ENCODE assay signal across 8 cellular contexts in the genomic region with DNA sequence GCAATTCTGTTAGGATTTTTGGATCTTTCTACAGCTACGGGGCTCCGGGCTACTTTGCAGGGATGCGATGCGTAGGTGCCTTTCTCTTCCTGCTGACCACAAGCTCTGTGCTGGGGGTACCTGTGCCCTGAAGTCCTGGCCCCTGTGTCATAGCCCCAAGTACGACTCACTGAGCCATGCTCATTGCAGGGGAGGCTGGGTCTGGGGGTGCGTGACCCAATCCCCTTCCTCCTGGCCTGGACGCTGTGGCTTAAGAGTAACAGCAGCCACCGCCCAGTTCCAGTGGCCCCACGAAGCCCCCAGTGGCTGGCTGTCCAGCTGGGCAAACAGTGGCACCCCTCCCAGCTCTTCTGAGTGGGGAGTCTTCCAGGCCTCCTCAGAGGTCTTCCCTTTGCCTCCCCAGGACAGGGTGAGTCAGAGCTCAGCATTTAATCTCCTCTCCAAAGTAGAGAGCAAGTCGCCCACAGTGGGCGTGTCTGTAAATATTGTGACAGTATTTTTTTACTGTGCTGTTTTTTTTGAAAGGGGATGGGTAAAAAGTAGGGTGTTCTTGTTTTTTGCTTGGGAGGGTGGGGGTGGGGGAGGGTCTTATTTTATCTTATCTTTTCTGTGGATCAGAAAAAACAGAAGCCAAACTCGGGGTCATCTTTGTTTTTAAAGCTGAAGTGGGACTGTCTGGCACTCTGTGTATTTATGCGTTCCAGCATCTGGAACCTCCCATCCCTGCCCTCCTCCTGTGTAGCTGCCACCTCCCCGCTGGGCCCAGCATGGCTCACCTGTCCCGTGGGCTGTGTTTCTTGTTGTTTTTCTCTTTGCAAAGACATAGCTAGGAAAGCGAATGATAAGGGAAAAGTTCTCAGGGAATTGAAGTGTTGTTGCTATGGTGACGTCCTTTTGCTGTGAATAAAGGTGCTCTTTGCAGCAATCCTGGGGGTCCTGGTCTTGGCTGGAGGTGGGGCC. TPM values are rescaled to one million over a fixed set of nuclear protein-coding genes. Genes with fewer than 3 reads are reported as not detected.
A peak's percentile ranks its signal among the peaks of the same experiment; 100 is the strongest.
DNase-seq lines count a peak whose midpoint lies in the region; ATAC-seq and TF ChIP-seq lines count a peak whose summit lies in the region.

No MANE protein-coding gene starts in this region.

- H3K36me3 ChIP-seq in SK-N-SH (replicated peaks in 1 of 2; ENCODE audit: control insufficient read depth in 1 of 2, insufficient read depth in 2 of 2, low read length in 1 of 2) (peaks cover 6 to 7% of the 10 kb centered on the region in 2 experiments), mammary epithelial cell (ENCODE audit: insufficient read depth, low read length) (peaks cover 4% of the 10 kb centered on the region)

- H3K27ac ChIP-seq in SK-N-SH (ENCODE audit: low read depth in 2 of 2, low read length in 1 of 2) (peak overlapping the region in 1 of 2 experiments; percentile 53; a peak in 3 of 4 replicates), mammary epithelial cell (ENCODE audit: insufficient read depth, low read depth, low read length) (no peak overlapping the region)

- DNase-seq in activated gamma-delta T cell treated with Interleukin-2 at 50 U/mL for 16 hours, result peak; percentile 67
- DNase-seq in activated gamma-delta T cell (lab: John Stamatoyannopoulos, UW), result no peak
- DNase-seq in SK-N-SH, result no peak
- peak; percentile 52 for DNase-seq in mammary epithelial cell
- DNase-seq in neural crest cell (ENCODE audit: low read depth, low spot score), result no peak
- no peak for DNase-seq in omental fat pad (ENCODE audit: low spot score)
- DNase-seq in Ammon's horn (ENCODE audit: low spot score), result no peak

- peak in 1 of 2 experiments; percentile 39; a peak in 1 of 4 replicates for TF ChIP-seq EP300 in SK-N-SH (IDR thresholded peaks at IDR 0.05; ENCODE audit: borderline replicate concordance in 1 of 2, low read depth in 1 of 2, low read length in 1 of 2)

- H3K27me3 ChIP-seq in SK-N-SH (ENCODE audit: insufficient read depth) (no peaks in the 10 kb centered on the region), mammary epithelial cell (ENCODE audit: insufficient read depth, low read length) (no peaks in the 10 kb centered on the region)

- H3F3A ChIP-seq in SK-N-SH (replicated peaks; ENCODE audit: insufficient read depth), result peaks cover 47% of the 10 kb centered on the region

- TF ChIP-seq RAD21 in SK-N-SH (IDR thresholded peaks at IDR 0.05; ENCODE audit: low read length), result no peak

- H4K20me1 ChIP-seq in SK-N-SH (ENCODE audit: insufficient read depth) (no peaks in the 10 kb centered on the region), mammary epithelial cell (ENCODE audit: insufficient read depth, low read length) (no peaks in the 10 kb centered on the region)

- H3K9ac ChIP-seq in SK-N-SH, result peak overlapping the region; percentile 15; the same call in 1 of the 2 replicates
- H3K9ac ChIP-seq in mammary epithelial cell (ENCODE audit: insufficient read depth, low read length), result no peak overlapping the region

- H3K36me3 Mint-ChIP-seq in neural crest cell (ENCODE audit: low read depth), result peaks cover 2% of the 10 kb centered on the region

- intact Hi-C loops in mammary epithelial cell (cut with micrococcal nuclease), result no loop called here

- TF ChIP-seq CTCF in SK-N-SH (IDR thresholded peaks at IDR 0.05) (no peak), mammary epithelial cell (conservative IDR thresholded peaks at IDR 0.05 in 1 of 2, IDR thresholded peaks at IDR 0.05 in 1 of 2; ENCODE audit: extremely low read depth in 1 of 2, insufficient read depth in 1 of 2, low read depth in 1 of 2, low read length in 2 of 2) (no peak), neural crest cell (conservative IDR thresholded peaks at IDR 0.05) (no peak), omental fat pad (IDR thresholded peaks at IDR 0.05) (no peak)

- H2AFZ ChIP-seq in SK-N-SH (ENCODE audit: low read depth) (no peak overlapping the region), mammary epithelial cell (ENCODE audit: low read depth, low read length) (no peak overlapping the region)

- no peak overlapping the region for H3K27ac Mint-ChIP-seq in neural crest cell (ENCODE audit: unreplicated experiment)

- H3K4me3 ChIP-seq in SK-N-SH (ENCODE audit: low read depth in 2 of 2, low read length in 1 of 2) (peak overlapping the region in 1 of 2 experiments; percentile 10; a peak in 1 of 4 replicates), mammary epithelial cell (replicated peaks in 1 of 3; ENCODE audit: insufficient read depth in 1 of 3, low read depth in 2 of 3, low read length in 3 of 3) (no peak overlapping the region)

- H3K27me3 Mint-ChIP-seq in neural crest cell (ENCODE audit: low read depth), result peaks cover 3% of the 10 kb centered on the region

- dilution Hi-C loops in mammary epithelial cell (cut with HindIII; ENCODE audit: low sequenced_read_pairs), result no loop called here

- H3K9me3 Mint-ChIP-seq in neural crest cell, result no peaks in the 10 kb centered on the region

- H3K4me1 ChIP-seq in SK-N-SH (ENCODE audit: control insufficient read depth in 1 of 2, insufficient read depth in 2 of 2, low read depth in 1 of 2, low read length in 1 of 2), result peaks cover 53 to 57% of the 10 kb centered on the region in 2 experiments; a peak in 3 of 4 replicates
- H3K4me1 ChIP-seq in mammary epithelial cell (ENCODE audit: insufficient read depth, low read length), result peaks cover 80% of the 10 kb centered on the region

- H3K4me3 Mint-ChIP-seq in neural crest cell, result peak overlapping the region; percentile 54

- H3K79me2 ChIP-seq in SK-N-SH (ENCODE audit: insufficient read depth) (peaks cover 19% of the 10 kb centered on the region; the same call in 1 of the 2 replicates), mammary epithelial cell (ENCODE audit: insufficient read depth, low read length) (peaks cover 13% of the 10 kb centered on the region)

- POLR2A ChIA-PET in SK-N-SH (lab: Yijun Ruan, JAX), result interaction anchor here (0.5 to 1.4 kb wide), 3 partner anchors 11 to 28 kb away, joined by 3 read pairs; no protein-coding TSS in a partner anchor

- peaks cover 29% of the 10 kb centered on the region for H3K4me1 Mint-ChIP-seq in neural crest cell

- 45% methylated on average over 13 of the region's 17 CpGs for WGBS in SK-N-SH (ENCODE audit: low lambda C conversion rate)
- WGBS in mammary epithelial cell (ENCODE audit: low coverage, missing lambda C conversion rate), result 53% methylated on average over 17 of the region's 17 CpGs

- H3K9me2 ChIP-seq in SK-N-SH, result no peaks in the 10 kb centered on the region

- BruUV-seq in mammary epithelial cell (replicated peaks; lab: Mats Ljungman, UMichigan), result no TSS peak

- H3K9me3 ChIP-seq in SK-N-SH (no peaks in the 10 kb centered on the region), mammary epithelial cell (replicated peaks; ENCODE audit: insufficient read depth, low read length) (no peaks in the 10 kb centered on the region)

- H3K4me2 ChIP-seq in SK-N-SH (peak overlapping the region; percentile 71), mammary epithelial cell (ENCODE audit: insufficient read depth, low read depth, low read length) (no peak overlapping the region)

- in situ Hi-C loops in mammary epithelial cell (cut with MboI; ENCODE audit: low sequenced_read_pairs in 2 of 2), result no loop called here

- ATAC-seq in omental fat pad (ENCODE audit: low FRiP score) (no peak), GM21619 (IDR thresholded peaks at IDR 0.05; ENCODE audit: unreplicated experiment) (no peak)

- CTCF ChIA-PET in SK-N-SH (lab: Yijun Ruan, JAX), result interaction anchor here (0.9 to 1.8 kb wide), 4 partner anchors 10 to 143 kb away, joined by 3 to 5 read pairs (median 4); no protein-coding TSS in a partner anchor
- CTCF ChIA-PET in mammary epithelial cell (lab: Charles Lee; ENCODE audit: low non-redundant PET), result no interaction called here

TF ChIP-seq in SK-N-SH, 30 proteins besides CTCF, POLR2A, EP300 and RAD21 (continues in another document):
- TF ChIP-seq RXRA (IDR thresholded peaks at IDR 0.05; ENCODE audit: borderline replicate concordance, low read depth) (0 out of 2 replicates have a peak, but pooled peaks have one; percentile 43), NFIC (IDR thresholded peaks at IDR 0.05; ENCODE audit: borderline replicate concordance) (peak; percentile 16; the same call in 1 of the 2 replicates), FOSL2 (IDR thresholded peaks at IDR 0.05; ENCODE audit: borderline replicate concordance, low read depth) (peak; percentile 74), USF1 (IDR thresholded peaks at IDR 0.05; ENCODE audit: borderline replicate concordance, low read depth) (no peak)

RNA-seq across cellular contexts. Expression of gene LFNG, which starts 8.2 kb away (rescaled TPM):
- polyA plus RNA-seq in SK-N-SH (2012; rRNA removed) (7.6 and 9.4 TPM in 2 replicates), mammary epithelial cell (35.5 TPM)
- polyA plus RNA-seq in SK-N-SH (2012; cell fraction: cytosol; rRNA removed), result 3.5 and 5.9 TPM in 2 replicates
- polyA plus RNA-seq in SK-N-SH (2012; cell fraction: nucleus; rRNA removed), result 13.3 and 14.4 TPM in 2 replicates
- total RNA-seq in mammary epithelial cell (100 to 1,000 TPM in 1 of 2 donors, 10 to 100 TPM in 1; 29.7 to 105 TPM), neural crest cell (39.0 and 44.9 TPM in 2 replicates), omental fat pad (10 to 100 TPM in 3 of 4 donors, 1 to 10 TPM in 1; 4.7 to 25.9 (median 21.6) TPM)
- polyA minus RNA-seq in mammary epithelial cell, result 15.9 TPM

RNA-seq across cellular contexts. Expression of gene BRAT1, which starts 27.5 kb away (rescaled TPM):
- 34.1 and 36.2 TPM in 2 replicates for polyA plus RNA-seq in SK-N-SH (2012; rRNA removed)
- polyA plus RNA-seq in SK-N-SH (2012; cell fraction: cytosol; rRNA removed), result 8.3 and 16.1 TPM in 2 replicates
- polyA plus RNA-seq in SK-N-SH (2012; cell fraction: nucleus; rRNA removed), result 154 and 256 TPM in 2 replicates
- total RNA-seq in mammary epithelial cell, result 10 to 100 TPM; 20.5 to 25.3 TPM
- polyA plus RNA-seq in mammary epithelial cell, result 15.3 TPM
- 20.8 TPM for polyA minus RNA-seq in mammary epithelial cell
- total RNA-seq in neural crest cell, result 47.3 and 52.7 TPM in 2 replicates
- 10 to 100 TPM; 22.7 to 33.1 (median 26.3) TPM for total RNA-seq in omental fat pad

RNA-seq across cellular contexts. Expression of gene IQCE, which starts 31.0 kb away (rescaled TPM):
- polyA plus RNA-seq in SK-N-SH (2012; rRNA removed) (14.4 and 15.1 TPM in 2 replicates), mammary epithelial cell (5.4 TPM)
- 11.2 and 12.8 TPM in 2 replicates for polyA plus RNA-seq in SK-N-SH (2012; cell fraction: cytosol; rRNA removed)
- 37.7 and 46.3 TPM in 2 replicates for polyA plus RNA-seq in SK-N-SH (2012; cell fraction: nucleus; rRNA removed)
- total RNA-seq in mammary epithelial cell (10 to 100 TPM; 13.3 to 15.1 TPM), neural crest cell (18.4 and 22.4 TPM in 2 replicates), omental fat pad (10 to 100 TPM in 3 of 4 donors, 1 to 10 TPM in 1; 6.6 to 14.3 (median 12.8) TPM)
- polyA minus RNA-seq in mammary epithelial cell, result 6.2 TPM

RNA-seq across cellular contexts. Expression of gene GRIFIN, which starts 51.6 kb away (rescaled TPM):
- polyA plus RNA-seq in SK-N-SH (2012; rRNA removed) (not detected in 2 replicates), mammary epithelial cell (not detected)
- polyA plus RNA-seq in SK-N-SH (2012; cell fraction: cytosol; rRNA removed), result not detected in 2 replicates
- not detected in 2 replicates for polyA plus RNA-seq in SK-N-SH (2012; cell fraction: nucleus; rRNA removed)
- total RNA-seq in mammary epithelial cell (not detected), neural crest cell (not detected in 2 replicates), omental fat pad (not detected)
- not detected for polyA minus RNA-seq in mammary epithelial cell

Comparison
In these comparisons a context has a peak if more than half of its experiments do, and no peak if none do; other contexts are left out.
1. DNase-seq: peak in activated gamma-delta T cell treated with Interleukin-2 at 50 U/mL for 16 hours (single experiment) and mammary epithelial cell (single experiment); none in activated gamma-delta T cell (single experiment), SK-N-SH (single experiment), neural crest cell (single experiment), omental fat pad (single experiment) and Ammon's horn (single experiment).